Comparison of ENCODE assay signal across 22 cellular contexts in the genomic region with DNA sequence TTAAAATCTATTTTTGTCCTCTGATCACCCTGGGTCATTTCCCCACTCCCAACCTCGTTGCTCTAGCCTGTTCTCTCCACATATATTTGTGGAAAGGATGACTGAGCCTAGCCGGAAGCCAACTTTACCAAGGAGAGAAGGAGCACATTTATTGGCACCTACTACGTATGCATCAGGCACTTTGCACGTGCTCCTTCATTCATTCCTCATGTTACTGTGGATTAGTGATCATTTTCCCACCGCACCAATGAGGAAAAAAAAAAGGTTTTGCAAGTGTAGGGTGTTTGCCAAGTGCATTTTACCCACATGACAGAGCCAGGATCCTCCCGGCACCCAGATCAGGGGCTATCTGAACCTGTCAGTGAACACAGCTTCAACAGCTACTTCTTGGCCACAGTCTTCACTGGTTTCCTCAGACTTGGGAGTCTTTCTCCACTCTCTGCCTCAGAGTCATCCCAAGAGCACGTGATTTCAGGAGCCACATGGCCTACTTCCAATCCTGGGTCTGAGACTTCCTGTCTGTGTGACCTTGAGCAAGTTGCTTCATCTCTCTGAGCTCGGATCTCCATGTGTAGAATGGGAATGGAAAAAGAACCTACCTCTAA. TPM values are rescaled to one million over a fixed set of nuclear protein-coding genes. Genes with fewer than 3 reads are reported as not detected.
DNase-seq lines count a peak whose midpoint lies in the region; ATAC-seq and TF ChIP-seq lines count a peak whose summit lies in the region.
"Had no signal": no experiment of that assay in that cellular context is flagged by ENCODE, and none has a peak within 500 bp of the region (broad histone marks: within the 10 kb centered on the region; RNA-seq: fewer than 3 reads in every experiment).

No MANE protein-coding gene starts in this region.

- H3F3A ChIP-seq in smooth muscle cell (ENCODE audit: low read depth) = no peaks in the 10 kb centered on the region

- no peak overlapping the region for H3K4me2 ChIP-seq in smooth muscle cell
- H3K4me2 ChIP-seq: BLaER1, GM23338 had no signal

- peak; percentile 36 to 90 for ATAC-seq in left cardiac atrium
- ATAC-seq in GM21786 (IDR thresholded peaks at IDR 0.05; ENCODE audit: unreplicated experiment) = no peak
- ATAC-seq: GM23338, K562 had no signal

- DNase-seq in left cardiac atrium (no peak), cardiac septum (ENCODE audit: low spot score) (no peak), HCEC 1CT (peak; percentile 10), cardiac fibroblast (ENCODE audit: low read depth in 2 of 2) (peak; percentile 19 to 56), fibroblast of the aortic adventitia (ENCODE audit: low read depth) (peak; percentile 11), nephron progenitor cell (no peak), smooth muscle cell (lab: John Stamatoyannopoulos, UW; ENCODE audit: unreplicated experiment) (no peak)
- DNase-seq: 8988T; CD8-positive, alpha-beta memory T cell; COR-L47; DMS 273 treated with DMSO at 0.1 percent for 48 hours; DMS53; DND-41; H7; IMR-90 had no signal

- no peak overlapping the region for H3K27ac Mint-ChIP-seq in nephron progenitor cell
- H3K27ac Mint-ChIP-seq: CD14-positive monocyte; CD8-positive, alpha-beta memory T cell; GM23338 had no signal

- H4K20me1 ChIP-seq in smooth muscle cell (ENCODE audit: low read depth) = no peaks in the 10 kb centered on the region
- H4K20me1 ChIP-seq: BLaER1 had no signal

- H3K4me3 Mint-ChIP-seq in nephron progenitor cell = no peak overlapping the region
- H3K4me3 Mint-ChIP-seq: CD8-positive, alpha-beta memory T cell; GM23338 had no signal

- H3K4me1 Mint-ChIP-seq in nephron progenitor cell = peaks cover 13% of the 10 kb centered on the region
- H3K4me1 Mint-ChIP-seq: CD14-positive monocyte; CD8-positive, alpha-beta memory T cell had no signal

- H3K36me3 Mint-ChIP-seq in nephron progenitor cell (ENCODE audit: low read depth) = no peaks in the 10 kb centered on the region
- H3K36me3 Mint-ChIP-seq: CD14-positive monocyte; CD8-positive, alpha-beta memory T cell had no signal

- no peak overlapping the region for H3K9ac ChIP-seq in smooth muscle cell (ENCODE audit: low read depth)
- H3K9ac ChIP-seq: BLaER1 had no signal

- H2AFZ ChIP-seq in smooth muscle cell (ENCODE audit: low read depth) = no peak overlapping the region
- H2AFZ ChIP-seq: GM23338 had no signal

- H3K9me3 Mint-ChIP-seq in nephron progenitor cell = no peaks in the 10 kb centered on the region
- H3K9me3 Mint-ChIP-seq: GM23338 had no signal

- peaks cover 88% of the 10 kb centered on the region for H3K27me3 ChIP-seq in smooth muscle cell (ENCODE audit: low read depth)

- no peaks in the 10 kb centered on the region for H3K79me2 ChIP-seq in smooth muscle cell (ENCODE audit: low read depth)

- H3K27ac ChIP-seq in smooth muscle cell (ENCODE audit: low read depth) = no peak overlapping the region
- H3K27ac ChIP-seq: BLaER1, HL-60 had no signal

- WGBS in smooth muscle cell (ENCODE audit: low lambda C conversion rate) = 73% methylated on average over 8 of the region's 8 CpGs

- H3K9me3 ChIP-seq in smooth muscle cell (replicated peaks; ENCODE audit: low read depth) = no peaks in the 10 kb centered on the region

- intact Hi-C loops in left cardiac atrium (cut with DNase I) (no loop called here), cardiac septum (cut with DNase I) (no loop called here)

- peaks cover 92% of the 10 kb centered on the region for H3K27me3 Mint-ChIP-seq in nephron progenitor cell (ENCODE audit: low read depth, poor library complexity)

- H3K4me3 ChIP-seq in cardiac fibroblast (replicated peaks in 1 of 2; ENCODE audit: low read depth in 2 of 2, low read length in 2 of 2) (no peak overlapping the region), fibroblast of the aortic adventitia (ENCODE audit: low read depth, low read length) (no peak overlapping the region), smooth muscle cell (no peak overlapping the region)
- H3K4me3 ChIP-seq: BLaER1, GM23338, K562 had no signal

- no peak for TF ChIP-seq CTCF in cardiac fibroblast (IDR thresholded peaks at IDR 0.05; ENCODE audit: low read depth, low read length)
- no peak for TF ChIP-seq CTCF in fibroblast of the aortic adventitia (IDR thresholded peaks at IDR 0.05; ENCODE audit: insufficient read depth, low read length)
- TF ChIP-seq CTCF in nephron progenitor cell (IDR thresholded peaks at IDR 0.05) = no peak
- TF ChIP-seq CTCF in smooth muscle cell (IDR thresholded peaks at IDR 0.05; ENCODE audit: borderline replicate concordance, insufficient read depth, poor library complexity, severe bottlenecking) = no peak

- H3K36me3 ChIP-seq in smooth muscle cell (ENCODE audit: low read depth) = no peaks in the 10 kb centered on the region
- H3K36me3 ChIP-seq: BLaER1 had no signal

- peaks cover 4% of the 10 kb centered on the region for H3K4me1 ChIP-seq in smooth muscle cell (ENCODE audit: low read depth)
- H3K4me1 ChIP-seq: BLaER1 had no signal

RNA-seq across cellular contexts. Expression of a gene that starts 1.9 kb away (rescaled TPM):
- not detected for total RNA-seq in left cardiac atrium
- not detected for total RNA-seq in cardiac septum
- not detected in 2 replicates for total RNA-seq in fibroblast of the aortic adventitia (ENCODE audit: low replicate concordance)
- not detected in 2 replicates for total RNA-seq in smooth muscle cell
- not detected in 2 replicates for polyA plus RNA-seq in smooth muscle cell
- total RNA-seq: CD8-positive, alpha-beta memory T cell; IMR-90; K562 had no signal
- polyA plus RNA-seq: AG04450; CD14-positive monocyte; CD8-positive, alpha-beta memory T cell; IMR-90; K562 had no signal

Comparison
In these comparisons a context has a peak if more than half of its experiments do, and no peak if none do; other contexts are left out.
1. DNase-seq: peak in HCEC 1CT (single experiment), cardiac fibroblast (2 of 2) and fibroblast of the aortic adventitia (single experiment); none in left cardiac atrium (single experiment), cardiac septum (single experiment), nephron progenitor cell (single experiment) and smooth muscle cell (single experiment).